ENCODE assay signal across 24 cellular contexts in genomic region chr1:167232801-167233200, GRCh38.
"Had no signal": no experiment of that assay in that cellular context is flagged by ENCODE, and none has a peak within 500 bp of the region (broad histone marks: within the 10 kb centered on the region; RNA-seq: fewer than 3 reads in every experiment).

No MANE protein-coding gene starts in this region.

- FAIRE-seq: small intestine, urothelium cell line had no signal

- H3K27ac ChIP-seq: neutrophil, parathyroid adenoma, psoas muscle, right lobe of liver, sigmoid colon, stomach, thoracic aorta, thyroid gland, tibial nerve, upper lobe of left lung, vagina had no signal

- H3K9me3 ChIP-seq: neutrophil, psoas muscle, right lobe of liver, sigmoid colon, stomach, thoracic aorta, thyroid gland, tibial nerve, upper lobe of left lung, vagina had no signal

- H3K9ac ChIP-seq: parathyroid adenoma had no signal

- ATAC-seq: natural killer cell treated with Interleukin-12 subunit alpha and Interleukin-12 subunit beta and Interleukin-15 and Interleukin-18, amount 100 ng/mL, for 72 hours; psoas muscle; right cardiac atrium; right lobe of liver; stimulated activated effector memory CD8-positive, alpha-beta T cell treated with anti-CD3 and anti-CD28 coated beads, Interleukin-12 subunit alpha, Interleukin-12 subunit beta, amount 100 ng/mL, for 72 hours; stimulated activated naive B cell treated with anti-CD40 and anti-IgM and Interleukin-4, amounts not matched to agents 10 μg/mL and 1 μg/mL and 100 μg/mL, for 72 hours had no signal

- H3K4me3 ChIP-seq: psoas muscle, right lobe of liver, sigmoid colon, stomach, thoracic aorta, thyroid gland, tibial nerve, upper lobe of left lung, vagina had no signal

- DNase-seq: nephron progenitor cell; nucleus accumbens; psoas muscle; right cardiac atrium; right lobe of liver; sigmoid colon; small intestine; stimulated activated CD4-positive, alpha-beta T cell treated with anti-CD3 and anti-CD28 coated beads, Interleukin-15, amount 100 ng/mL, for 24 hours; stimulated activated CD4-positive, alpha-beta T cell treated with anti-CD3 and anti-CD28 coated beads, Interleukin-2, amount 100 ng/mL, for 24 hours; stimulated activated CD4-positive, alpha-beta T cell treated with anti-CD3 and anti-CD28 coated beads, Interleukin-2, amount 100 ng/mL, for 48 hours; stimulated activated CD4-positive, alpha-beta T cell treated with anti-CD3 and anti-CD28 coated beads, Interleukin-4, amount 100 ng/mL, for 24 hours; stimulated activated naive B cell treated with anti-CD40 and anti-IgM and Interleukin-4, amounts not matched to agents 10 μg/mL and 1 μg/mL and 100 μg/mL, for 72 hours; stimulated activated naive CD4-positive, alpha-beta T cell treated with Interleukin-2 at 50 U/mL for 16 hours; stomach; thyroid gland; upper lobe of left lung had no signal

- H3K36me3 ChIP-seq: neutrophil, right lobe of liver, sigmoid colon, stomach, thoracic aorta, thyroid gland, tibial nerve, upper lobe of left lung, vagina had no signal

- H3K27me3 ChIP-seq: neutrophil, right lobe of liver, sigmoid colon, stomach, thyroid gland, tibial nerve, upper lobe of left lung, vagina had no signal

- H2AFZ ChIP-seq: parathyroid adenoma had no signal
